ENCODE assay signal across 17 cellular contexts in genomic region chr13:109111141-109111540, GRCh38.
"Had no signal": no experiment of that assay in that cellular context is flagged by ENCODE, and none has a peak within 500 bp of the region (broad histone marks: within the 10 kb centered on the region; RNA-seq: fewer than 3 reads in every experiment).

No MANE protein-coding gene starts in this region.

- DNase-seq: nephron progenitor cell; nucleus accumbens; pancreas; right cardiac atrium; right lobe of liver; sigmoid colon; small intestine; stimulated activated CD4-positive, alpha-beta T cell treated with anti-CD3 and anti-CD28 coated beads, Interleukin-15, amount 100 ng/mL, for 24 hours; stimulated activated CD4-positive, alpha-beta T cell treated with anti-CD3 and anti-CD28 coated beads, Interleukin-2, amount 100 ng/mL, for 24 hours; stimulated activated CD4-positive, alpha-beta T cell treated with anti-CD3 and anti-CD28 coated beads, Interleukin-2, amount 100 ng/mL, for 48 hours; stimulated activated CD4-positive, alpha-beta T cell treated with anti-CD3 and anti-CD28 coated beads, Interleukin-4, amount 100 ng/mL, for 24 hours; stimulated activated naive B cell treated with anti-CD40 and anti-IgM and Interleukin-4, amounts not matched to agents 10 μg/mL and 1 μg/mL and 100 μg/mL, for 72 hours; stimulated activated naive CD4-positive, alpha-beta T cell treated with Interleukin-2 at 50 U/mL for 16 hours; stomach; thyroid gland; trophoblast cell; upper lobe of left lung had no signal
